In the genomic region with DNA sequence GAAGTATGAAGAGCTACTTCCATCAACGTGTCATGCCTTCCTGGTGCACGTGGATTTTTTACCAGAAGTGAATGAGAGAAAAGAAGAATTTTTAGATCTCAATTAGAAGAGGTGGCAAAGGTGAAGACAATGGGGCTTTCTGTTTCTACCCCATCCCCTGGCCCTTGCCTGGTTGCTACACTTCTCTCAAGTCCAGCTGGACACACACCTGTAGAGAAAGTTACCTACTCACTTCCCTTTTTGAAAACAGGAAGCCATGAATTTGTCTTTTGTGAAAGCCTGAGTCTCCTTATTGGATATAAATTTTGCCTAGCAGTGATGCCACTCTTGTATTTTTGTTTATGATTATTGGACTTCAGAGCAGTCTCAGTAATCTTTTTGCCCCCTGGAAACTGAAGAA, we compare ENCODE assay signal across 25 cellular contexts.
"Had no signal": no experiment of that assay in that cellular context is flagged by ENCODE, and none has a peak within 500 bp of the region (broad histone marks: within the 10 kb centered on the region; RNA-seq: fewer than 3 reads in every experiment).

No MANE protein-coding gene starts in this region.

- ATAC-seq: activated CD4-positive, alpha-beta T cell treated with anti-CD3 and anti-CD28 coated beads for 36 hours; activated CD8-positive, alpha-beta memory T cell treated with anti-CD3 and anti-CD28 coated beads, Interleukin-2, amount 10 ng/mL, durations not matched to agents 7 days and 5 days; activated CD8-positive, alpha-beta T cell treated with anti-CD3 and anti-CD28 coated beads, Interleukin-2, amount 10 ng/mL, durations not matched to agents 7 days and 5 days; activated naive CD8-positive, alpha-beta T cell treated with anti-CD3 and anti-CD28 coated beads, Interleukin-2, amount 50 U/mL, for 24 hours; gastrocnemius medialis; left ventricle myocardium superior; natural killer cell; stimulated activated memory B cell treated with anti-CD40 and anti-IgM and Interleukin-4, amounts not matched to agents 10 μg/mL and 1 μg/mL and 100 μg/mL, for 72 hours had no signal

- H3K36me3 ChIP-seq: gastrocnemius medialis, neural progenitor cell, sigmoid colon, tibial nerve had no signal

- H2AFZ ChIP-seq: neural progenitor cell, parathyroid adenoma had no signal

- H3K4me1 ChIP-seq: neural progenitor cell, tibial nerve had no signal

- H3K4me3 ChIP-seq: gastrocnemius medialis, neural progenitor cell, psoas muscle, sigmoid colon, tibial nerve had no signal

- H3K4me2 ChIP-seq: neural progenitor cell had no signal

- DNase-seq: activated CD4-positive, alpha-beta T cell treated with anti-CD3 and anti-CD28 coated beads for 36 hours; activated CD4-positive, CD25-positive, alpha-beta regulatory T cell; activated CD8-positive, alpha-beta memory T cell treated with anti-CD3 and anti-CD28 coated beads, Interleukin-2, amount 10 ng/mL, durations not matched to agents 7 days and 5 days; activated CD8-positive, alpha-beta T cell treated with anti-CD3 and anti-CD28 coated beads, Interleukin-2, amount 10 ng/mL, durations not matched to agents 7 days and 5 days; activated naive CD8-positive, alpha-beta T cell treated with anti-CD3 and anti-CD28 coated beads, Interleukin-2, amount 50 U/mL, for 24 hours; activated T-cell treated with anti-CD3 and anti-CD28 coated beads, Interleukin-2, amount 50 U/mL, for 48 hours; amygdala; dermis blood vessel endothelial cell; effector CD4-positive, alpha-beta T cell; gastrocnemius medialis; glutamatergic neuron; left ventricle myocardium superior; mesenchymal stem cell; natural killer cell; occipital lobe; psoas muscle; sigmoid colon; small intestine; stimulated activated CD4-positive, alpha-beta T cell treated with anti-CD3 and anti-CD28 coated beads, Interleukin-1b, Interleukin-23, amount 100 ng/mL, for 48 hours; stimulated activated CD4-positive, alpha-beta T cell treated with anti-CD3 and anti-CD28 coated beads, Interleukin-4, amount 100 ng/mL, for 4 hours; stimulated activated CD8-positive, alpha-beta memory T cell treated with anti-CD3 and anti-CD28 coated beads, Interleukin-4, amount 100 ng/mL, for 48 hours had no signal

- H3K9ac ChIP-seq: neural progenitor cell, parathyroid adenoma had no signal

- H3K79me2 ChIP-seq: parathyroid adenoma had no signal

- H3K27me3 ChIP-seq: gastrocnemius medialis, neural progenitor cell, sigmoid colon, tibial nerve had no signal

- H3K9me3 ChIP-seq: gastrocnemius medialis, psoas muscle, sigmoid colon, tibial nerve had no signal

- H3K27ac ChIP-seq: gastrocnemius medialis, neural progenitor cell, parathyroid adenoma, psoas muscle, sigmoid colon, tibial nerve had no signal
